Comparison of ENCODE assay signal across 28 cellular contexts in genomic region chr13:76769238-76769859, GRCh38.
DNase-seq lines count a peak whose midpoint lies in the region; ATAC-seq and TF ChIP-seq lines count a peak whose summit lies in the region.
"Had no signal": no experiment of that assay in that cellular context is flagged by ENCODE, and none has a peak within 500 bp of the region (broad histone marks: within the 10 kb centered on the region; RNA-seq: fewer than 3 reads in every experiment).

No MANE protein-coding gene starts in this region.

- TF ChIP-seq CTCF in mesothelial cell of epicardium (IDR thresholded peaks at IDR 0.05; ENCODE audit: unreplicated experiment) (no peak), uterus (IDR thresholded peaks at IDR 0.05) (no peak), prostate gland (IDR thresholded peaks at IDR 0.05) (no peak)

- ATAC-seq in stimulated activated naive CD8-positive, alpha-beta T cell treated with anti-CD3 and anti-CD28 coated beads, Interleukin-15, Interleukin-2, amounts not matched to agents 100 U/mL and 50 U/mL, for 24 hours: no peak
- ATAC-seq: activated naive CD4-positive, alpha-beta T cell treated with anti-CD3 and anti-CD28 coated beads, Interleukin-2, amount 50 U/mL, for 72 hours; GM23338; left colon; sciatic nerve had no signal

- peaks cover 10% of the 10 kb centered on the region for H3K9me3 Mint-ChIP-seq in mesothelial cell of epicardium
- H3K9me3 Mint-ChIP-seq: activated naive CD4-positive, alpha-beta T cell treated with anti-CD3 and anti-CD28 coated beads, Interleukin-2, amount 50 U/mL, for 72 hours; GM23338; HFFc6 had no signal

- no peaks in the 10 kb centered on the region for H3K27me3 ChIP-seq in uterus
- H3K27me3 ChIP-seq in prostate gland (replicated peaks; ENCODE audit: insufficient read depth): no peaks in the 10 kb centered on the region
- H3K27me3 ChIP-seq: colonic mucosa, neutrophil, transverse colon had no signal

- intact Hi-C loops in uterus (cut with DNase I; ENCODE audit: low total_unique reads) (no loop called here), prostate gland (cut with DNase I) (no loop called here)

- H3K4me3 Mint-ChIP-seq in mesothelial cell of epicardium: no peak overlapping the region
- H3K4me3 Mint-ChIP-seq: GM23338, HFFc6 had no signal

- H3K27ac ChIP-seq in uterus: peak overlapping the region; percentile 29 to 36
- no peak overlapping the region for H3K27ac ChIP-seq in prostate gland
- H3K27ac ChIP-seq: colonic mucosa, epithelial cell of prostate, KMS-11, neutrophil had no signal

- peak; percentile 36 for DNase-seq in GM04504 (ENCODE audit: low read depth)
- DNase-seq in OCI-M1 (lab: John Stamatoyannopoulos, UW): peak; percentile 21
- no peak for DNase-seq in mesothelial cell of epicardium (ENCODE audit: low spot score in 2 of 2, unreplicated experiment in 2 of 2)
- no peak for DNase-seq in uterus
- DNase-seq in stimulated activated naive CD8-positive, alpha-beta T cell treated with anti-CD3 and anti-CD28 coated beads, Interleukin-15, Interleukin-2, amounts not matched to agents 100 U/mL and 50 U/mL, for 24 hours: no peak
- DNase-seq in HUDEP-2 (lab: John Stamatoyannopoulos, UW; ENCODE audit: unreplicated experiment in 76 of 76): no peak
- DNase-seq in prostate gland (ENCODE audit: low spot score): no peak
- DNase-seq: activated CD4-positive, alpha-beta T cell treated with anti-CD3 and anti-CD28 coated beads, Interleukin-2, amount 50 U/mL, for 1 hour; activated CD4-positive, CD25-positive, alpha-beta regulatory T cell; activated effector memory CD4-positive, alpha-beta T cell treated with Interleukin-2 at 50 U/mL for 16 hours; activated T-cell treated with anti-CD3 and anti-CD28 coated beads, Interleukin-2, amount 50 U/mL, for 1 hour; anterior cingulate cortex; Calu3; colonic mucosa; DMS79 treated with DMSO at 0.1 percent for 48 hours; effector CD8-positive, alpha-beta T cell; HFFc6; left colon; mammary epithelial cell; stimulated activated CD4-positive, alpha-beta T cell treated with anti-CD3 and anti-CD28 coated beads, Interleukin-4, amount 100 ng/mL, for 4 hours; transverse colon had no signal

- H3K4me3 ChIP-seq in uterus (no peak overlapping the region), prostate gland (no peak overlapping the region)
- H3K4me3 ChIP-seq: colonic mucosa, GM23338, transverse colon had no signal

- H3K4me1 Mint-ChIP-seq in mesothelial cell of epicardium: peaks cover 24% of the 10 kb centered on the region

- H3K9me3 ChIP-seq in uterus: no peaks in the 10 kb centered on the region
- no peaks in the 10 kb centered on the region for H3K9me3 ChIP-seq in prostate gland
- H3K9me3 ChIP-seq: colonic mucosa, neutrophil, transverse colon had no signal

- H3K4me1 ChIP-seq in uterus (peaks cover 0 to 13% of the 10 kb centered on the region in 2 donors), prostate gland (replicated peaks) (no peaks in the 10 kb centered on the region)
- H3K4me1 ChIP-seq: colonic mucosa, transverse colon had no signal

- peak overlapping the region; percentile 75 for H3K27ac Mint-ChIP-seq in mesothelial cell of epicardium
- H3K27ac Mint-ChIP-seq: activated naive CD4-positive, alpha-beta T cell treated with anti-CD3 and anti-CD28 coated beads, Interleukin-2, amount 50 U/mL, for 72 hours; GM23338; HFFc6; progenitor cell of endocrine pancreas had no signal

- TF ChIP-seq POLR2A in uterus (IDR thresholded peaks at IDR 0.05) (no peak), prostate gland (IDR thresholded peaks at IDR 0.05) (no peak)

- WGBS in prostate gland: 13% methylated on average over 5 of the region's 5 CpGs

- H3K27me3 Mint-ChIP-seq in mesothelial cell of epicardium (ENCODE audit: low read depth): no peaks in the 10 kb centered on the region

- H3K36me3 Mint-ChIP-seq in mesothelial cell of epicardium: no peaks in the 10 kb centered on the region
- H3K36me3 Mint-ChIP-seq: activated naive CD4-positive, alpha-beta T cell treated with anti-CD3 and anti-CD28 coated beads, Interleukin-2, amount 50 U/mL, for 72 hours had no signal

- H3K36me3 ChIP-seq in uterus: no peaks in the 10 kb centered on the region
- H3K36me3 ChIP-seq in prostate gland: no peaks in the 10 kb centered on the region
- H3K36me3 ChIP-seq: colonic mucosa, neutrophil, transverse colon had no signal

Comparison
In these comparisons a context has a peak if more than half of its experiments do, and no peak if none do; other contexts are left out.
1. DNase-seq: peak in GM04504 (single experiment) and OCI-M1 (single experiment); none in mesothelial cell of epicardium (0 of 2), uterus (0 of 2), stimulated activated naive CD8-positive, alpha-beta T cell treated with anti-CD3 and anti-CD28 coated beads, Interleukin-15, Interleukin-2, amounts not matched to agents 100 U/mL and 50 U/mL, for 24 hours (single experiment), HUDEP-2 (0 of 76) and prostate gland (single experiment).
2. H3K27ac ChIP-seq: peak in uterus (2 of 2); none in prostate gland (0 of 2).